ENCODE assay signal across 8 cellular contexts in the genomic region with DNA sequence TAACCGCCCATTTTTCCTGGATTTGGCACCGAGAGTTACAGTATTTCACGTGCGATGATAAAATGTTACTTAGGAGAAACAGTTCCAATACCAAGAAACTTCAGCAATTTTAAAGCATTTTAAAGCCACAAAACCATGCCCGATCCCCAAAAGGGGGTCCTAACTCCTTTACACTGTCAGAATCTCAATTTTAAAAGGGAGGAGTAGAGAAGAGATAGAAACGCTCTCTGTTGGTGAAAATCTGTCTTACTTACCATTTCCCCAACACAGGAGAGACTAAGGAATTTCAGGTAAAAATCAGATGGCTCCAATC. TPM values are rescaled to one million over a fixed set of nuclear protein-coding genes. Genes with fewer than 3 reads are reported as not detected.
DNase-seq lines count a peak whose midpoint lies in the region; ATAC-seq, FAIRE-seq and TF ChIP-seq lines count a peak whose summit lies in the region.

No MANE protein-coding gene starts in this region.

- TSS peak; percentile 78 for BruUV-seq in HepG2 (replicated peaks; lab: Mats Ljungman, UMichigan)

- CTCF ChIA-PET in activated CD8-positive, alpha-beta memory T cell treated with anti-CD3 and anti-CD28 coated beads, Interleukin-2, amount 10 ng/mL, durations not matched to agents 7 days and 5 days (lab: Charles Lee) = interaction anchor here (0.8 to 7.2 kb wide), 7 partner anchors 8 to 158 kb away, joined by 3 to 43 read pairs (median 10); partner anchors contain the start of genes BCL6B and SLC16A13
- CTCF ChIA-PET in HepG2 (lab: Yijun Ruan, JAX; ENCODE audit: low intra/inter-chr PET ratio, low total read pairs) = no interaction called here

- H3K27me3 ChIP-seq in adrenal gland (no peaks in the 10 kb centered on the region), HepG2 (ENCODE audit: control insufficient read depth in 1 of 2, insufficient read depth in 2 of 2, low read length in 2 of 2) (no peaks in the 10 kb centered on the region; a peak in 1 of 5 replicates), thoracic aorta (replicated peaks; ENCODE audit: insufficient read depth) (no peaks in the 10 kb centered on the region)

- peaks cover 24% of the 10 kb centered on the region for H3K36me3 Mint-ChIP-seq in activated CD8-positive, alpha-beta memory T cell treated with anti-CD3 and anti-CD28 coated beads, Interleukin-2, amount 10 ng/mL, durations not matched to agents 7 days and 5 days

- peak overlapping the region; percentile 98 for H3K9ac ChIP-seq in HepG2 (ENCODE audit: insufficient read depth, low read depth, low read length)

- in situ Hi-C loops in HepG2 (cut with HindIII; ENCODE audit: extremely low pct_ligation_motif_present, low pct_unique_long_range_greater_than_20kb) = loop anchor here (10.0 kb wide), 1 partner anchor 347 kb away; no protein-coding TSS in a partner anchor

- TF ChIP-seq CTCF in adrenal gland (IDR thresholded peaks at IDR 0.05) (no peak), HepG2 (CRISPR knock-in tag; IDR thresholded peaks at IDR 0.05) (no peak), thoracic aorta (IDR thresholded peaks at IDR 0.05) (no peak)

- no peak for TF ChIP-seq POLR2A in adrenal gland (IDR thresholded peaks at IDR 0.05)
- no peak for TF ChIP-seq POLR2A in HepG2 (IDR thresholded peaks at IDR 0.05; ENCODE audit: insufficient read depth in 1 of 2, low read depth in 2 of 2, low read length in 2 of 2)

- H3K4me2 ChIP-seq in HepG2 (ENCODE audit: low read depth, low read length) = peak overlapping the region; percentile 100

- H3K27ac ChIP-seq in adrenal gland (peak overlapping the region; percentile 88 to 99 (median 98)), HepG2 (ENCODE audit: extremely low read length, insufficient read depth, low read length) (peak overlapping the region; percentile 98), thoracic aorta (peak overlapping the region; percentile 97 to 98)

- peaks cover 47% of the 10 kb centered on the region for H3K79me2 ChIP-seq in HepG2 (ENCODE audit: insufficient read depth, low read length)

- no peaks in the 10 kb centered on the region for H3K9me3 Mint-ChIP-seq in activated CD8-positive, alpha-beta memory T cell treated with anti-CD3 and anti-CD28 coated beads, Interleukin-2, amount 10 ng/mL, durations not matched to agents 7 days and 5 days (ENCODE audit: low read depth)

- POLR2A ChIA-PET in HepG2 (lab: Yijun Ruan, JAX) = interaction anchor here (0.6 to 2.1 kb wide), 11 partner anchors 9 to 1525 kb away, joined by 3 to 18 read pairs (median 4); partner anchors contain the start of genes DERL2, DVL2, MIS12 and SLC13A5

- H3K27ac Mint-ChIP-seq in activated CD8-positive, alpha-beta memory T cell treated with anti-CD3 and anti-CD28 coated beads, Interleukin-2, amount 10 ng/mL, durations not matched to agents 7 days and 5 days = peak overlapping the region; percentile 98

- WGBS in adrenal gland, 4 donors = 0 to 2% (median 1%) methylated on average over 6 of the region's 6 CpGs
- WGBS in HepG2 (ENCODE audit: low lambda C conversion rate) = under 1% methylated on average over 6 of the region's 6 CpGs

- no peak for DNase-seq in activated CD8-positive, alpha-beta memory T cell treated with anti-CD3 and anti-CD28 coated beads, Interleukin-2, amount 10 ng/mL, durations not matched to agents 7 days and 5 days
- no peak for DNase-seq in activated CD8-positive, alpha-beta memory T cell treated with anti-CD3 and anti-CD28 coated beads for 24 hours
- no peak for DNase-seq in adrenal gland
- DNase-seq in HepG2 (ENCODE audit: low spot score) = no peak
- no peak for DNase-seq in thoracic aorta (ENCODE audit: low spot score)
- DNase-seq in NK-92 treated with Interleukin-12 subunit alpha and Interleukin-12 subunit beta, amount 100 ng/mL, for 24 hours (lab: John Stamatoyannopoulos, UW) = no peak

- H3K27me3 Mint-ChIP-seq in activated CD8-positive, alpha-beta memory T cell treated with anti-CD3 and anti-CD28 coated beads, Interleukin-2, amount 10 ng/mL, durations not matched to agents 7 days and 5 days = no peaks in the 10 kb centered on the region

- peaks cover 57% of the 10 kb centered on the region for H3K4me1 Mint-ChIP-seq in activated CD8-positive, alpha-beta memory T cell treated with anti-CD3 and anti-CD28 coated beads, Interleukin-2, amount 10 ng/mL, durations not matched to agents 7 days and 5 days

- no peaks in the 10 kb centered on the region for H4K20me1 ChIP-seq in HepG2 (ENCODE audit: insufficient read depth, low read length)

- peak overlapping the region; percentile 83 for H3K4me3 Mint-ChIP-seq in activated CD8-positive, alpha-beta memory T cell treated with anti-CD3 and anti-CD28 coated beads, Interleukin-2, amount 10 ng/mL, durations not matched to agents 7 days and 5 days

- peak overlapping the region; percentile 35 for H2AFZ ChIP-seq in HepG2 (ENCODE audit: low read length)

- TF ChIP-seq EP300 in HepG2 (IDR thresholded peaks at IDR 0.05; ENCODE audit: low read depth in 2 of 2, low read length in 2 of 2) (peak in 1 of 2 experiments; percentile 1; a peak in 1 of 4 replicates), HepG2 (CRISPR knock-in tag; IDR thresholded peaks at IDR 0.05; ENCODE audit: borderline replicate concordance) (no peak)

- TF ChIP-seq RAD21 in HepG2 (CRISPR knock-in tag; IDR thresholded peaks at IDR 0.05) = no peak

- H3K4me1 ChIP-seq in adrenal gland (replicated peaks in 1 of 2) (peaks cover 21 to 45% of the 10 kb centered on the region in 2 donors), HepG2 (ENCODE audit: insufficient read depth, low read length) (peaks cover 40% of the 10 kb centered on the region), thoracic aorta (ENCODE audit: control insufficient read depth in 1 of 2, low read depth in 2 of 2) (peaks cover 31 to 54% of the 10 kb centered on the region in 2 donors)

- no peak for FAIRE-seq in HepG2 (lab: Jason Lieb, UNC)

- peak overlapping the region; percentile 73 to 95 (median 90) for H3K4me3 ChIP-seq in adrenal gland
- peak overlapping the region; percentile 83 to 97 (median 84) for H3K4me3 ChIP-seq in HepG2 (replicated peaks in 1 of 3; ENCODE audit: insufficient read depth in 1 of 3, low read depth in 2 of 3, low read length in 3 of 3)
- peak overlapping the region; percentile 89 for H3K4me3 ChIP-seq in thoracic aorta

- peaks cover 0 to 5% of the 10 kb centered on the region in 2 donors for H3K36me3 ChIP-seq in adrenal gland (replicated peaks in 1 of 2)
- peaks cover 3 to 10% of the 10 kb centered on the region in 2 experiments; a peak in 3 of 5 replicates for H3K36me3 ChIP-seq in HepG2 (replicated peaks in 1 of 2; ENCODE audit: control insufficient read depth in 1 of 2, insufficient read depth in 2 of 2, low read length in 2 of 2)
- peaks cover 1% of the 10 kb centered on the region for H3K36me3 ChIP-seq in thoracic aorta

- no peak for ATAC-seq in activated CD8-positive, alpha-beta memory T cell treated with anti-CD3 and anti-CD28 coated beads, Interleukin-2, amount 10 ng/mL, durations not matched to agents 7 days and 5 days
- ATAC-seq in HepG2 (no peak), thoracic aorta (ENCODE audit: insufficient number of reproducible peaks, low FRiP score, low read depth) (no peak), HG03108 (IDR thresholded peaks at IDR 0.05; ENCODE audit: unreplicated experiment) (no peak), HG03439 (IDR thresholded peaks at IDR 0.05; ENCODE audit: unreplicated experiment) (no peak)

- intact Hi-C loops in adrenal gland (cut with DNase I) (no loop called here), HepG2 (cut with micrococcal nuclease; ENCODE audit: unreplicated experiment) (loop anchor here (5.0 kb wide), 1 partner anchor 360 kb away; the partner anchor contains the start of genes C17orf100 and MED31)

- H3K9me3 ChIP-seq in adrenal gland (replicated peaks in 1 of 3) = no peaks in the 10 kb centered on the region
- no peaks in the 10 kb centered on the region for H3K9me3 ChIP-seq in HepG2 (ENCODE audit: low read length)
- H3K9me3 ChIP-seq in thoracic aorta = no peaks in the 10 kb centered on the region

RNA-seq across cellular contexts. Expression of gene RNASEK, which starts 0.5 kb away (rescaled TPM):
- 100 to 1,000 TPM; 121 to 205 TPM for total RNA-seq in activated CD8-positive, alpha-beta memory T cell treated with anti-CD3 and anti-CD28 coated beads, Interleukin-2, amount 10 ng/mL, durations not matched to agents 7 days and 5 days
- total RNA-seq in adrenal gland (100 to 1,000 TPM; 206 to 799 (median 570) TPM), HepG2 (2016; rRNA removed; fragmentation: Illumina TruSeq; extraction: Trizol) (41.5 and 57.2 TPM in 2 replicates), thoracic aorta (100 to 1,000 TPM in 1 of 2 donors, 10 to 100 TPM in 1; 99.5 to 164 TPM)
- polyA plus RNA-seq in adrenal gland (100 to 1,000 TPM; 363 to 770 (median 435) TPM), HepG2 (2011; rRNA removed) (113 and 121 TPM in 2 replicates)
- 41.7 and 49.8 TPM in 2 replicates for total RNA-seq in HepG2 (2016; cell fraction: cytosol; rRNA removed; fragmentation: Illumina TruSeq; extraction: Trizol; ENCODE audit: low read depth)
- total RNA-seq in HepG2 (2016; cell fraction: insoluble cytoplasmic fraction; rRNA removed; fragmentation: Illumina TruSeq; extraction: Trizol) = 33.3 and 56.0 TPM in 2 replicates
- total RNA-seq in HepG2 (2016; cell fraction: membrane; rRNA removed; fragmentation: Illumina TruSeq; extraction: Trizol) = 52.1 and 66.6 TPM in 2 replicates
- total RNA-seq in HepG2 (2016; cell fraction: nucleus; rRNA removed; fragmentation: Illumina TruSeq; extraction: Trizol) = 29.6 and 42.0 TPM in 2 replicates
- polyA plus RNA-seq in HepG2 (2011; cell fraction: cytosol; rRNA removed) = 136 and 149 TPM in 2 replicates
- 49.9 and 54.4 TPM in 2 replicates for polyA plus RNA-seq in HepG2 (2011; cell fraction: nucleus; rRNA removed)
- polyA plus RNA-seq in HepG2 (2012) = 189 and 246 TPM in 2 replicates
- polyA plus RNA-seq in HepG2 (2016; cell fraction: cytosol; fragmentation: Illumina TruSeq; extraction: Trizol; ENCODE audit: low read depth) = 191 and 227 TPM in 2 replicates
- polyA plus RNA-seq in HepG2 (2016; cell fraction: insoluble cytoplasmic fraction; fragmentation: Illumina TruSeq; extraction: Trizol; ENCODE audit: low read depth) = 118 and 137 TPM in 2 replicates
- 209 and 217 TPM in 2 replicates for polyA plus RNA-seq in HepG2 (2016; cell fraction: membrane; fragmentation: Illumina TruSeq; extraction: Trizol; ENCODE audit: low read depth)
- 191 and 216 TPM in 2 replicates for polyA plus RNA-seq in HepG2 (2016; cell fraction: nucleus; fragmentation: Illumina TruSeq; extraction: Trizol; ENCODE audit: insufficient read depth, low read depth)
- 81.4 and 128 TPM in 2 replicates for polyA minus RNA-seq in HepG2 (2011; rRNA and poly(A)+ RNA removed; ENCODE audit: low replicate concordance)
- 63.8 and 65.2 TPM in 2 replicates for polyA minus RNA-seq in HepG2 (2011; cell fraction: cytosol; rRNA and poly(A)+ RNA removed)
- 32.3 and 33.3 TPM in 2 replicates for polyA minus RNA-seq in HepG2 (2011; cell fraction: nucleus; rRNA and poly(A)+ RNA removed)

RNA-seq across cellular contexts. Expression of gene BCL6B, which starts 11.0 kb away (rescaled TPM):
- 1 to 10 TPM in 1 of 2 experiments, under 1 TPM in 1; 0.85 to 6.7 TPM for total RNA-seq in activated CD8-positive, alpha-beta memory T cell treated with anti-CD3 and anti-CD28 coated beads, Interleukin-2, amount 10 ng/mL, durations not matched to agents 7 days and 5 days
- 10 to 100 TPM in 3 of 8 donors, 1 to 10 TPM in 5; 2.9 to 17.0 (median 8.8) TPM for total RNA-seq in adrenal gland
- polyA plus RNA-seq in adrenal gland = 10 to 100 TPM in 1 of 3 donors, 1 to 10 TPM in 2; 3.2 to 14.2 (median 9.3) TPM
- not detected in 2 replicates for total RNA-seq in HepG2 (2016; rRNA removed; fragmentation: Illumina TruSeq; extraction: Trizol)
- total RNA-seq in HepG2 (2016; cell fraction: cytosol; rRNA removed; fragmentation: Illumina TruSeq; extraction: Trizol; ENCODE audit: low read depth) = not detected in 2 replicates
- total RNA-seq in HepG2 (2016; cell fraction: insoluble cytoplasmic fraction; rRNA removed; fragmentation: Illumina TruSeq; extraction: Trizol) = not detected in 2 replicates
- total RNA-seq in HepG2 (2016; cell fraction: membrane; rRNA removed; fragmentation: Illumina TruSeq; extraction: Trizol) = not detected in 2 replicates
- total RNA-seq in HepG2 (2016; cell fraction: nucleus; rRNA removed; fragmentation: Illumina TruSeq; extraction: Trizol) = not detected in 2 replicates
- polyA plus RNA-seq in HepG2 (2011; rRNA removed) = not detected in 2 replicates
- polyA plus RNA-seq in HepG2 (2011; cell fraction: cytosol; rRNA removed) = not detected in 2 replicates
- polyA plus RNA-seq in HepG2 (2011; cell fraction: nucleus; rRNA removed) = not detected in 2 replicates
- not detected in 2 replicates for polyA plus RNA-seq in HepG2 (2012)
- not detected in 2 replicates for polyA plus RNA-seq in HepG2 (2016; cell fraction: cytosol; fragmentation: Illumina TruSeq; extraction: Trizol; ENCODE audit: low read depth)
- polyA plus RNA-seq in HepG2 (2016; cell fraction: insoluble cytoplasmic fraction; fragmentation: Illumina TruSeq; extraction: Trizol; ENCODE audit: low read depth) = not detected in 2 replicates
- not detected in 2 replicates for polyA plus RNA-seq in HepG2 (2016; cell fraction: membrane; fragmentation: Illumina TruSeq; extraction: Trizol; ENCODE audit: low read depth)
- not detected in 2 replicates for polyA plus RNA-seq in HepG2 (2016; cell fraction: nucleus; fragmentation: Illumina TruSeq; extraction: Trizol; ENCODE audit: insufficient read depth, low read depth)
- polyA minus RNA-seq in HepG2 (2011; rRNA and poly(A)+ RNA removed; ENCODE audit: low replicate concordance) = not detected in 2 replicates
- polyA minus RNA-seq in HepG2 (2011; cell fraction: cytosol; rRNA and poly(A)+ RNA removed) = not detected in 2 replicates
- not detected in 2 replicates for polyA minus RNA-seq in HepG2 (2011; cell fraction: nucleus; rRNA and poly(A)+ RNA removed)
- total RNA-seq in thoracic aorta = 1 to 10 TPM in 1 of 2 donors, under 1 TPM in 1; 0.95 to 5.7 TPM

RNA-seq across cellular contexts. Expression of gene ALOX12, which starts 16.0 kb away (rescaled TPM):
- total RNA-seq in activated CD8-positive, alpha-beta memory T cell treated with anti-CD3 and anti-CD28 coated beads, Interleukin-2, amount 10 ng/mL, durations not matched to agents 7 days and 5 days = not detected
- under 1 TPM in 1 of 8 donors, not detected in 7; 0.23 TPM for total RNA-seq in adrenal gland
- under 1 TPM in 1 of 3 donors, not detected in 2; 0.16 TPM for polyA plus RNA-seq in adrenal gland
- not detected in 2 replicates for total RNA-seq in HepG2 (2016; rRNA removed; fragmentation: Illumina TruSeq; extraction: Trizol)
- total RNA-seq in HepG2 (2016; cell fraction: cytosol; rRNA removed; fragmentation: Illumina TruSeq; extraction: Trizol; ENCODE audit: low read depth) = not detected in 2 replicates
- not detected in 2 replicates for total RNA-seq in HepG2 (2016; cell fraction: insoluble cytoplasmic fraction; rRNA removed; fragmentation: Illumina TruSeq; extraction: Trizol)
- total RNA-seq in HepG2 (2016; cell fraction: membrane; rRNA removed; fragmentation: Illumina TruSeq; extraction: Trizol) = not detected in 2 replicates
- total RNA-seq in HepG2 (2016; cell fraction: nucleus; rRNA removed; fragmentation: Illumina TruSeq; extraction: Trizol) = not detected in 2 replicates
- polyA plus RNA-seq in HepG2 (2011; rRNA removed) = not detected in 2 replicates
- not detected in 2 replicates for polyA plus RNA-seq in HepG2 (2011; cell fraction: cytosol; rRNA removed)
- polyA plus RNA-seq in HepG2 (2011; cell fraction: nucleus; rRNA removed) = not detected in 2 replicates
- 0.60 and 0.94 TPM in 2 replicates for polyA plus RNA-seq in HepG2 (2012)
- polyA plus RNA-seq in HepG2 (2016; cell fraction: cytosol; fragmentation: Illumina TruSeq; extraction: Trizol; ENCODE audit: low read depth) = not detected in 2 replicates
- polyA plus RNA-seq in HepG2 (2016; cell fraction: insoluble cytoplasmic fraction; fragmentation: Illumina TruSeq; extraction: Trizol; ENCODE audit: low read depth) = not detected in 2 replicates
- polyA plus RNA-seq in HepG2 (2016; cell fraction: membrane; fragmentation: Illumina TruSeq; extraction: Trizol; ENCODE audit: low read depth) = not detected in 2 replicates
- not detected in 2 replicates for polyA plus RNA-seq in HepG2 (2016; cell fraction: nucleus; fragmentation: Illumina TruSeq; extraction: Trizol; ENCODE audit: insufficient read depth, low read depth)
- polyA minus RNA-seq in HepG2 (2011; rRNA and poly(A)+ RNA removed; ENCODE audit: low replicate concordance) = not detected in 2 replicates
- polyA minus RNA-seq in HepG2 (2011; cell fraction: cytosol; rRNA and poly(A)+ RNA removed) = not detected in 2 replicates
- polyA minus RNA-seq in HepG2 (2011; cell fraction: nucleus; rRNA and poly(A)+ RNA removed) = not detected in 2 replicates
- not detected for total RNA-seq in thoracic aorta

RNA-seq across cellular contexts. Expression of gene SLC16A13, which starts 23.9 kb away (rescaled TPM):
- 10 to 100 TPM; 19.0 to 34.1 TPM for total RNA-seq in activated CD8-positive, alpha-beta memory T cell treated with anti-CD3 and anti-CD28 coated beads, Interleukin-2, amount 10 ng/mL, durations not matched to agents 7 days and 5 days
- total RNA-seq in adrenal gland (1 to 10 TPM in 7 of 8 donors, under 1 TPM in 1; 0.97 to 3.2 (median 2.3) TPM), HepG2 (2016; rRNA removed; fragmentation: Illumina TruSeq; extraction: Trizol) (1.9 and 3.0 TPM in 2 replicates), thoracic aorta (under 1 TPM in 1 of 2 donors, not detected in 1; 0.56 TPM)
- polyA plus RNA-seq in adrenal gland (1 to 10 TPM in 2 of 3 donors, under 1 TPM in 1; 0.84 to 3.1 (median 1.3) TPM), HepG2 (2011; rRNA removed) (2.2 and 3.4 TPM in 2 replicates)
- 0.51 and 0.71 TPM in 2 replicates for total RNA-seq in HepG2 (2016; cell fraction: cytosol; rRNA removed; fragmentation: Illumina TruSeq; extraction: Trizol; ENCODE audit: low read depth)
- total RNA-seq in HepG2 (2016; cell fraction: insoluble cytoplasmic fraction; rRNA removed; fragmentation: Illumina TruSeq; extraction: Trizol) = 1.8 and 3.1 TPM in 2 replicates
- 1.5 and 1.6 TPM in 2 replicates for total RNA-seq in HepG2 (2016; cell fraction: membrane; rRNA removed; fragmentation: Illumina TruSeq; extraction: Trizol)
- 5.5 and 6.1 TPM in 2 replicates for total RNA-seq in HepG2 (2016; cell fraction: nucleus; rRNA removed; fragmentation: Illumina TruSeq; extraction: Trizol)
- 2.1 and 2.2 TPM in 2 replicates for polyA plus RNA-seq in HepG2 (2011; cell fraction: cytosol; rRNA removed)
- 6.8 and 9.2 TPM in 2 replicates for polyA plus RNA-seq in HepG2 (2011; cell fraction: nucleus; rRNA removed)
- 5.4 and 8.2 TPM in 2 replicates for polyA plus RNA-seq in HepG2 (2012)
- polyA plus RNA-seq in HepG2 (2016; cell fraction: cytosol; fragmentation: Illumina TruSeq; extraction: Trizol; ENCODE audit: low read depth) = 0.70 and 1.4 TPM in 2 replicates
- 5.9 and 6.3 TPM in 2 replicates for polyA plus RNA-seq in HepG2 (2016; cell fraction: insoluble cytoplasmic fraction; fragmentation: Illumina TruSeq; extraction: Trizol; ENCODE audit: low read depth)
- polyA plus RNA-seq in HepG2 (2016; cell fraction: membrane; fragmentation: Illumina TruSeq; extraction: Trizol; ENCODE audit: low read depth) = 1.7 TPM in 2 replicates
- 15.2 and 15.6 TPM in 2 replicates for polyA plus RNA-seq in HepG2 (2016; cell fraction: nucleus; fragmentation: Illumina TruSeq; extraction: Trizol; ENCODE audit: insufficient read depth, low read depth)
- 4.8 and 7.6 TPM in 2 replicates for polyA minus RNA-seq in HepG2 (2011; rRNA and poly(A)+ RNA removed; ENCODE audit: low replicate concordance)
- 2.9 and 4.4 TPM in 2 replicates for polyA minus RNA-seq in HepG2 (2011; cell fraction: cytosol; rRNA and poly(A)+ RNA removed)
- 3.1 and 5.2 TPM in 2 replicates for polyA minus RNA-seq in HepG2 (2011; cell fraction: nucleus; rRNA and poly(A)+ RNA removed)

RNA-seq across cellular contexts. Expression of gene SLC16A11, which starts 32.0 kb away (rescaled TPM):
- total RNA-seq in activated CD8-positive, alpha-beta memory T cell treated with anti-CD3 and anti-CD28 coated beads, Interleukin-2, amount 10 ng/mL, durations not matched to agents 7 days and 5 days = 1 to 10 TPM; 1.2 to 1.3 TPM
- 1 to 10 TPM in 2 of 8 donors, under 1 TPM in 4, not detected in 2; 0.18 to 1.1 (median 0.62) TPM for total RNA-seq in adrenal gland
- 1 to 10 TPM in 2 of 3 donors, not detected in 1; 1.1 to 3.0 TPM for polyA plus RNA-seq in adrenal gland
- total RNA-seq in HepG2 (2016; rRNA removed; fragmentation: Illumina TruSeq; extraction: Trizol) = not detected in 2 replicates
- total RNA-seq in HepG2 (2016; cell fraction: cytosol; rRNA removed; fragmentation: Illumina TruSeq; extraction: Trizol; ENCODE audit: low read depth) = not detected in 2 replicates
- not detected in 2 replicates for total RNA-seq in HepG2 (2016; cell fraction: insoluble cytoplasmic fraction; rRNA removed; fragmentation: Illumina TruSeq; extraction: Trizol)
- not detected in 2 replicates for total RNA-seq in HepG2 (2016; cell fraction: membrane; rRNA removed; fragmentation: Illumina TruSeq; extraction: Trizol)
- not detected in 2 replicates for total RNA-seq in HepG2 (2016; cell fraction: nucleus; rRNA removed; fragmentation: Illumina TruSeq; extraction: Trizol)
- not detected in 2 replicates for polyA plus RNA-seq in HepG2 (2011; rRNA removed)
- polyA plus RNA-seq in HepG2 (2011; cell fraction: cytosol; rRNA removed) = not detected in 2 replicates
- polyA plus RNA-seq in HepG2 (2011; cell fraction: nucleus; rRNA removed) = not detected in 2 replicates
- 0.27 and 0.29 TPM in 2 replicates for polyA plus RNA-seq in HepG2 (2012)
- not detected in 2 replicates for polyA plus RNA-seq in HepG2 (2016; cell fraction: cytosol; fragmentation: Illumina TruSeq; extraction: Trizol; ENCODE audit: low read depth)
- polyA plus RNA-seq in HepG2 (2016; cell fraction: insoluble cytoplasmic fraction; fragmentation: Illumina TruSeq; extraction: Trizol; ENCODE audit: low read depth) = not detected in 2 replicates
- polyA plus RNA-seq in HepG2 (2016; cell fraction: membrane; fragmentation: Illumina TruSeq; extraction: Trizol; ENCODE audit: low read depth) = not detected in 2 replicates
- not detected in 2 replicates for polyA plus RNA-seq in HepG2 (2016; cell fraction: nucleus; fragmentation: Illumina TruSeq; extraction: Trizol; ENCODE audit: insufficient read depth, low read depth)
- polyA minus RNA-seq in HepG2 (2011; rRNA and poly(A)+ RNA removed; ENCODE audit: low replicate concordance) = not detected in 2 replicates
- not detected in 2 replicates for polyA minus RNA-seq in HepG2 (2011; cell fraction: cytosol; rRNA and poly(A)+ RNA removed)
- not detected in 2 replicates for polyA minus RNA-seq in HepG2 (2011; cell fraction: nucleus; rRNA and poly(A)+ RNA removed)
- under 1 TPM in 1 of 2 donors, not detected in 1; 0.27 TPM for total RNA-seq in thoracic aorta
